32 cellular contexts compared by ENCODE assay signal in genomic region chr12:81083906-81084513, GRCh38. TPM values are rescaled to one million over a fixed set of nuclear protein-coding genes. Genes with fewer than 3 reads are reported as not detected.
DNase-seq lines count a peak whose midpoint lies in the region; ATAC-seq and TF ChIP-seq lines count a peak whose summit lies in the region.
"Had no signal": no experiment of that assay in that cellular context is flagged by ENCODE, and none has a peak within 500 bp of the region (broad histone marks: within the 10 kb centered on the region; RNA-seq: fewer than 3 reads in every experiment).

No MANE protein-coding gene starts in this region.

- H3K4me1 ChIP-seq in neural progenitor cell (peaks cover 41% of the 10 kb centered on the region), uterus (peaks cover 0 to 11% of the 10 kb centered on the region in 2 donors)
- H3K4me1 ChIP-seq: colonic mucosa had no signal

- TF ChIP-seq CTCF in WTC11 (IDR thresholded peaks at IDR 0.05) (no peak), fibroblast of villous mesenchyme (IDR thresholded peaks at IDR 0.05; ENCODE audit: insufficient read depth, low read depth, low read length) (no peak), neural progenitor cell (IDR thresholded peaks at IDR 0.05) (no peak), uterus (IDR thresholded peaks at IDR 0.05) (no peak)

- DNase-seq in WTC11 (ENCODE audit: low spot score) = no peak
- DNase-seq in fibroblast of villous mesenchyme (ENCODE audit: low read depth) = peak; percentile 46
- DNase-seq in neural progenitor cell (ENCODE audit: low spot score) = peak; percentile 25
- peak in 1 of 2 donors; percentile 34 for DNase-seq in uterus
- DNase-seq in activated T-helper 2 cell treated with anti-CD3 and anti-CD28 coated beads, Interferon-gamma antibody, Interleukin-2, Interleukin-4, amounts not matched to agents 10 μg/mL and 5 μg/mL and 100 μg/mL, durations not matched to agents 14 hours and 24 hours and 36 hours (ENCODE audit: low spot score) = no peak
- no peak for DNase-seq in NCI-H1436 treated with DMSO at 0.1 percent for 48 hours (lab: John Stamatoyannopoulos, UW)
- DNase-seq: activated CD8-positive, alpha-beta memory T cell treated with anti-CD3 and anti-CD28 coated beads for 24 hours; activated effector memory CD4-positive, alpha-beta T cell treated with Interleukin-2 at 50 U/mL for 16 hours; activated T-cell treated with anti-CD3 and anti-CD28 coated beads for 4 hours; C1 segment of cervical spinal cord; Caco-2; colonic mucosa; DMS79 treated with DMSO at 0.1 percent for 48 hours; effector CD8-positive, alpha-beta T cell; GDM1; mammary epithelial cell; NCI-H1694; NCI-H446; NCI-H748 treated with DMSO at 0.1 percent for 48 hours; SHP77 treated with DMSO at 0.1 percent for 48 hours; stimulated activated CD4-positive, alpha-beta T cell treated with anti-CD3 and anti-CD28 coated beads, Interleukin-4, amount 100 ng/mL, for 4 hours had no signal

- no peak overlapping the region for H3K4me3 Mint-ChIP-seq in WTC11
- H3K4me3 Mint-ChIP-seq in neural progenitor cell = no peak overlapping the region
- no peak overlapping the region for H3K4me3 Mint-ChIP-seq in activated T-helper 2 cell treated with anti-CD3 and anti-CD28 coated beads, Interferon-gamma antibody, Interleukin-2, Interleukin-4, amounts not matched to agents 10 μg/mL and 5 μg/mL and 100 μg/mL, durations not matched to agents 14 hours and 24 hours and 36 hours (ENCODE audit: low read depth)
- H3K4me3 Mint-ChIP-seq: activated naive CD8-positive, alpha-beta T cell; IgD-negative memory B cell; neural crest cell; T-helper 2 cell treated with Interferon-gamma antibody and Interleukin-4, amounts not matched to agents 5 μg/mL and 100 μg/mL, for 36 hours had no signal

- H3K27ac Mint-ChIP-seq in WTC11 (peak overlapping the region; percentile 46; the same call in 1 of the 2 replicates), neural progenitor cell (no peak overlapping the region)
- no peak overlapping the region for H3K27ac Mint-ChIP-seq in activated T-helper 2 cell treated with anti-CD3 and anti-CD28 coated beads, Interferon-gamma antibody, Interleukin-2, Interleukin-4, amounts not matched to agents 10 μg/mL and 5 μg/mL and 100 μg/mL, durations not matched to agents 14 hours and 24 hours and 36 hours
- H3K27ac Mint-ChIP-seq: activated naive CD8-positive, alpha-beta T cell; IgD-negative memory B cell; progenitor cell of endocrine pancreas; T-helper 2 cell treated with Interferon-gamma antibody and Interleukin-4, amounts not matched to agents 5 μg/mL and 100 μg/mL, for 36 hours had no signal

- H3K36me3 Mint-ChIP-seq in WTC11 (no peaks in the 10 kb centered on the region), neural progenitor cell (no peaks in the 10 kb centered on the region)
- H3K36me3 Mint-ChIP-seq in activated T-helper 2 cell treated with anti-CD3 and anti-CD28 coated beads, Interferon-gamma antibody, Interleukin-2, Interleukin-4, amounts not matched to agents 10 μg/mL and 5 μg/mL and 100 μg/mL, durations not matched to agents 14 hours and 24 hours and 36 hours (ENCODE audit: low read depth) = no peaks in the 10 kb centered on the region
- H3K36me3 Mint-ChIP-seq: activated naive CD8-positive, alpha-beta T cell; IgD-negative memory B cell had no signal

- H3K36me3 ChIP-seq in neural progenitor cell (no peaks in the 10 kb centered on the region), uterus (no peaks in the 10 kb centered on the region)
- H3K36me3 ChIP-seq: ascending aorta, colonic mucosa, tibial nerve had no signal

- peaks cover 51% of the 10 kb centered on the region for H3K79me2 ChIP-seq in neural progenitor cell (ENCODE audit: low read depth)

- ATAC-seq in WTC11 (peak; percentile 34), GM18861 (IDR thresholded peaks at IDR 0.05; ENCODE audit: unreplicated experiment) (no peak)
- ATAC-seq: Panc1, sciatic nerve had no signal

- H3K9me3 Mint-ChIP-seq in WTC11 (no peaks in the 10 kb centered on the region), neural progenitor cell (no peaks in the 10 kb centered on the region)
- H3K9me3 Mint-ChIP-seq in activated T-helper 2 cell treated with anti-CD3 and anti-CD28 coated beads, Interferon-gamma antibody, Interleukin-2, Interleukin-4, amounts not matched to agents 10 μg/mL and 5 μg/mL and 100 μg/mL, durations not matched to agents 14 hours and 24 hours and 36 hours = no peaks in the 10 kb centered on the region
- H3K9me3 Mint-ChIP-seq: neural crest cell had no signal

- no peak overlapping the region for H2AFZ ChIP-seq in neural progenitor cell (replicated peaks)

- H3K27ac ChIP-seq in neural progenitor cell (no peak overlapping the region), uterus (peak overlapping the region; percentile 53 to 63)
- H3K27ac ChIP-seq: ascending aorta, colonic mucosa, epithelial cell of prostate had no signal

- no peak for TF ChIP-seq POLR2A in uterus (IDR thresholded peaks at IDR 0.05)

- H3K27me3 Mint-ChIP-seq in WTC11 (ENCODE audit: low read depth) (peaks cover 2% of the 10 kb centered on the region), neural progenitor cell (ENCODE audit: insufficient read depth, low read depth) (no peaks in the 10 kb centered on the region)
- no peaks in the 10 kb centered on the region for H3K27me3 Mint-ChIP-seq in activated T-helper 2 cell treated with anti-CD3 and anti-CD28 coated beads, Interferon-gamma antibody, Interleukin-2, Interleukin-4, amounts not matched to agents 10 μg/mL and 5 μg/mL and 100 μg/mL, durations not matched to agents 14 hours and 24 hours and 36 hours (ENCODE audit: low read depth)
- H3K27me3 Mint-ChIP-seq: activated naive CD8-positive, alpha-beta T cell; IgD-negative memory B cell; progenitor cell of endocrine pancreas had no signal

- H4K20me1 ChIP-seq in neural progenitor cell (ENCODE audit: low read depth) = no peaks in the 10 kb centered on the region

- CTCF ChIA-PET in WTC11 (lab: Charles Lee) = no interaction called here

- no peak overlapping the region for H3K4me3 ChIP-seq in fibroblast of villous mesenchyme (ENCODE audit: low read depth, low read length)
- no peak overlapping the region for H3K4me3 ChIP-seq in neural progenitor cell
- H3K4me3 ChIP-seq in uterus = no peak overlapping the region
- H3K4me3 ChIP-seq: ascending aorta, colonic mucosa, tibial nerve had no signal

- no peaks in the 10 kb centered on the region for H3K9me3 ChIP-seq in neural progenitor cell (ENCODE audit: low read depth)
- H3K9me3 ChIP-seq in uterus = no peaks in the 10 kb centered on the region
- H3K9me3 ChIP-seq: ascending aorta, Caco-2, colonic mucosa, tibial nerve had no signal

- no peak overlapping the region for H3K4me2 ChIP-seq in neural progenitor cell

- peaks cover 73% of the 10 kb centered on the region for H3K4me1 Mint-ChIP-seq in WTC11
- peaks cover 29% of the 10 kb centered on the region for H3K4me1 Mint-ChIP-seq in neural progenitor cell
- H3K4me1 Mint-ChIP-seq in activated T-helper 2 cell treated with anti-CD3 and anti-CD28 coated beads, Interferon-gamma antibody, Interleukin-2, Interleukin-4, amounts not matched to agents 10 μg/mL and 5 μg/mL and 100 μg/mL, durations not matched to agents 14 hours and 24 hours and 36 hours (ENCODE audit: low read depth) = no peaks in the 10 kb centered on the region
- H3K4me1 Mint-ChIP-seq: IgD-negative memory B cell had no signal

- no peak overlapping the region for H3K9ac ChIP-seq in neural progenitor cell

- POLR2A ChIA-PET in WTC11 (lab: Charles Lee) = no interaction called here

- no peaks in the 10 kb centered on the region for H3F3A ChIP-seq in neural progenitor cell (ENCODE audit: low read depth)

- H3K27me3 ChIP-seq in neural progenitor cell (no peaks in the 10 kb centered on the region), uterus (no peaks in the 10 kb centered on the region)
- H3K27me3 ChIP-seq: ascending aorta, colonic mucosa, tibial nerve had no signal

- intact Hi-C loops in uterus (cut with DNase I; ENCODE audit: low total_unique reads) = no loop called here
- intact Hi-C loops in activated T-helper 2 cell treated with anti-CD3 and anti-CD28 coated beads, Interferon-gamma antibody, Interleukin-2, Interleukin-4, amounts not matched to agents 10 μg/mL and 5 μg/mL and 100 μg/mL, durations not matched to agents 14 hours and 24 hours and 36 hours (cut with micrococcal nuclease) = no loop called here

TF ChIP-seq in WTC11, 78 proteins besides CTCF, POLR2A, EP300 and RAD21 (continues in another document):
- TF ChIP-seq PRDM15 (CRISPR knock-in tag; IDR thresholded peaks at IDR 0.05) = peak; percentile 69

RNA-seq across cellular contexts. Expression of gene ACSS3, which starts 6.1 kb away (rescaled TPM):
- total RNA-seq in WTC11 (2021) (18.6 to 20.7 TPM (median 20.2 TPM) in 3 replicates), fibroblast of villous mesenchyme (20.3 and 26.8 TPM in 2 replicates), neural progenitor cell (ENCODE audit: low replicate concordance) (22.9 and 26.5 TPM in 2 replicates), uterus (10 to 100 TPM; 25.6 to 62.2 (median 47.7) TPM)
- not detected in 2 replicates for total RNA-seq in activated T-helper 2 cell treated with anti-CD3 and anti-CD28 coated beads, Interferon-gamma antibody, Interleukin-2, Interleukin-4, amounts not matched to agents 10 μg/mL and 5 μg/mL and 100 μg/mL, durations not matched to agents 14 hours and 24 hours and 36 hours

Comparison
In these comparisons a context has a peak if more than half of its experiments do, and no peak if none do; other contexts are left out.
1. DNase-seq: peak in fibroblast of villous mesenchyme (single experiment) and neural progenitor cell (single experiment); none in WTC11 (single experiment), activated T-helper 2 cell treated with anti-CD3 and anti-CD28 coated beads, Interferon-gamma antibody, Interleukin-2, Interleukin-4, amounts not matched to agents 10 μg/mL and 5 μg/mL and 100 μg/mL, durations not matched to agents 14 hours and 24 hours and 36 hours (single experiment) and NCI-H1436 treated with DMSO at 0.1 percent for 48 hours (single experiment).
2. RNA of gene ACSS3, which starts 6.1 kb away (total RNA-seq): 25.6 to 62.2 TPM in uterus, 20.3 to 26.8 TPM in fibroblast of villous mesenchyme, 22.9 to 26.5 TPM in neural progenitor cell and 18.6 to 20.7 TPM in WTC11; not detected in activated T-helper 2 cell treated with anti-CD3 and anti-CD28 coated beads, Interferon-gamma antibody, Interleukin-2, Interleukin-4, amounts not matched to agents 10 μg/mL and 5 μg/mL and 100 μg/mL, durations not matched to agents 14 hours and 24 hours and 36 hours; every median in the first group is over 10 times any median in the second.